In the genomic region with DNA sequence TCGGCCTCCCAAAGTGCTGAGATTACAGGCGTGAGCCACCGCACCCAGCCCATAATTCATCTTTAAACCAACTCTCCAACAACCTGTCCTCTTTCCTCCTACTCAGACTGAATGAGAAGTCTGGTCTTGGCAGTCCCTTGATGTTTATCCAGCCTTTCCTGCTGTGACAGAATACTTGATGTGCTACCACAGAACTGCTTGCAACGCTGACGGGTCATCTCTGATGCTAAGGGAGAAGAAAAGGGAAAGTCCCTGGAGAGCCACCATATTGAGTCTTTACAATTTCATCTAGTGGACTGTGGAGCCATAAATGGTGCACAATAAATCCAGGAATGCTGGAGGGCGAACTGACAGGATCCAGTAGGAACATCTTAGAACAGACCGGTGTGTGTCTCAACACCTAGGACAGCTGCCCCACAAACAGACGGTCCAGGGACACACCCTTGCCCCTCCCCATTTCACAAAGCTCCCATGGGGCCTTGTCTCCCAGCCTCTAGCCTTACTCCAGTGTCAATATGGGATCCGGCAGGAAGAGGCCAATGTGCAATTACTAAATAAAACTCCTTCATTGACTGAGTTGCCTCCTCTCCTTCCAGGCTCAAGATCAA, we compare ENCODE assay signal across 23 cellular contexts. TPM values are rescaled to one million over a fixed set of nuclear protein-coding genes. Genes with fewer than 3 reads are reported as not detected.
A peak's percentile ranks its signal among the peaks of the same experiment; 100 is the strongest.
DNase-seq lines count a peak whose midpoint lies in the region; ATAC-seq and TF ChIP-seq lines count a peak whose summit lies in the region.
"Had no signal": no experiment of that assay in that cellular context is flagged by ENCODE, and none has a peak within 500 bp of the region (broad histone marks: within the 10 kb centered on the region; RNA-seq: fewer than 3 reads in every experiment).

No MANE protein-coding gene starts in this region.

- peaks cover 0 to 34% (median 20%) of the 10 kb centered on the region in 11 experiments; a peak in 17 of 22 replicates for H3K9me3 ChIP-seq in BLaER1 treated with 17β-estradiol and CSF1 and Interleukin-3, amounts not matched to agents 10 nM and 100 nM (replicated peaks in 1 of 11)
- no peaks in the 10 kb centered on the region for H3K9me3 ChIP-seq in HEK293 (ENCODE audit: control insufficient read depth, insufficient read depth, low read depth, low read length)
- H3K9me3 ChIP-seq: upper lobe of left lung had no signal

- no peak overlapping the region for H3K9ac ChIP-seq in BLaER1 treated with 17β-estradiol and CSF1 and Interleukin-3, amounts not matched to agents 10 nM and 100 nM
- H3K9ac ChIP-seq: parathyroid adenoma had no signal

- peaks cover 38 to 66% (median 50%) of the 10 kb centered on the region in 10 experiments for H3K4me1 ChIP-seq in BLaER1 treated with 17β-estradiol and CSF1 and Interleukin-3, amounts not matched to agents 10 nM and 100 nM
- H3K4me1 ChIP-seq in HEK293 (ENCODE audit: control insufficient read depth, insufficient read depth, low read length) = no peaks in the 10 kb centered on the region
- H3K4me1 ChIP-seq: parathyroid adenoma had no signal

- CTCF ChIA-PET in HEK293 (lab: Yijun Ruan, JAX) = no interaction called here

- peak overlapping the region in 6 of 11 experiments; percentile 71 to 83 (median 78); a peak in 6 of 22 replicates for H3K27ac ChIP-seq in BLaER1 treated with 17β-estradiol and CSF1 and Interleukin-3, amounts not matched to agents 10 nM and 100 nM
- H3K27ac ChIP-seq in HEK293 (ENCODE audit: extremely low read depth, low read depth, low read length) = no peak overlapping the region

- H3K4me3 ChIP-seq in BLaER1 treated with 17β-estradiol and CSF1 and Interleukin-3, amounts not matched to agents 10 nM and 100 nM = no peak overlapping the region
- no peak overlapping the region for H3K4me3 ChIP-seq in HEK293 (ENCODE audit: low read depth, low read length)
- H3K4me3 ChIP-seq: skin epidermis, upper lobe of left lung had no signal

- peaks cover 50% of the 10 kb centered on the region for H3K4me1 Mint-ChIP-seq in chondrocyte (ENCODE audit: low read depth)

- TF ChIP-seq CTCF in HEK293 (tag by site-specific recombination; IDR thresholded peaks at IDR 0.05) = no peak
- no peak for TF ChIP-seq CTCF in chondrocyte (IDR thresholded peaks at IDR 0.05)

- H3K27me3 ChIP-seq in BLaER1 treated with 17β-estradiol and CSF1 and Interleukin-3, amounts not matched to agents 10 nM and 100 nM = no peaks in the 10 kb centered on the region
- H3K27me3 ChIP-seq: upper lobe of left lung had no signal

- no peaks in the 10 kb centered on the region for H3K27me3 Mint-ChIP-seq in chondrocyte (ENCODE audit: low read depth)
- H3K27me3 Mint-ChIP-seq: activated CD4-positive, alpha-beta T cell treated with anti-CD3 and anti-CD28 coated beads, Interleukin-2, amount 10 ng/mL, durations not matched to agents 24 days and 14 days; stimulated activated naive CD8-positive, alpha-beta T cell treated with anti-CD3 and anti-CD28 coated beads, Interleukin-15, amount 100 ng/mL, for 72 hours had no signal

- ATAC-seq in GM21786 (IDR thresholded peaks at IDR 0.05; ENCODE audit: unreplicated experiment) = no peak
- ATAC-seq in HG02970 (IDR thresholded peaks at IDR 0.05; ENCODE audit: low FRiP score, unreplicated experiment) = no peak
- ATAC-seq: stimulated activated naive CD8-positive, alpha-beta T cell treated with anti-CD3 and anti-CD28 coated beads, Interleukin-15, amount 100 ng/mL, for 72 hours had no signal

- POLR2A ChIA-PET in HEK293 (lab: Yijun Ruan, JAX) = no interaction called here

- no peak overlapping the region for H3K4me3 Mint-ChIP-seq in chondrocyte (ENCODE audit: unreplicated experiment)
- H3K4me3 Mint-ChIP-seq: activated CD4-positive, alpha-beta T cell treated with anti-CD3 and anti-CD28 coated beads, Interleukin-2, amount 10 ng/mL, durations not matched to agents 24 days and 14 days had no signal

- H3K4me2 ChIP-seq in BLaER1 treated with 17β-estradiol and CSF1 and Interleukin-3, amounts not matched to agents 10 nM and 100 nM = peak overlapping the region; percentile 67 to 95 (median 85); a peak in 20 of 22 replicates

- no peaks in the 10 kb centered on the region for H3K36me3 Mint-ChIP-seq in chondrocyte (ENCODE audit: low read depth)

- H3K36me3 ChIP-seq in BLaER1 treated with 17β-estradiol and CSF1 and Interleukin-3, amounts not matched to agents 10 nM and 100 nM = peaks cover 0 to 19% (median 8%) of the 10 kb centered on the region in 11 experiments; a peak in 11 of 22 replicates
- no peaks in the 10 kb centered on the region for H3K36me3 ChIP-seq in HEK293 (ENCODE audit: control insufficient read depth in 2 of 2, insufficient read depth in 1 of 2, low read length in 2 of 2)
- H3K36me3 ChIP-seq: upper lobe of left lung had no signal

- H3K27ac Mint-ChIP-seq in chondrocyte (ENCODE audit: unreplicated experiment) = peak overlapping the region; percentile 98
- H3K27ac Mint-ChIP-seq: activated CD4-positive, alpha-beta T cell treated with anti-CD3 and anti-CD28 coated beads, Interleukin-2, amount 10 ng/mL, durations not matched to agents 24 days and 14 days; stimulated activated naive CD8-positive, alpha-beta T cell treated with anti-CD3 and anti-CD28 coated beads, Interleukin-15, amount 100 ng/mL, for 72 hours had no signal

- peaks cover 12 to 97% (median 43%) of the 10 kb centered on the region in 11 experiments; a peak in 18 of 22 replicates for H4K20me1 ChIP-seq in BLaER1 treated with 17β-estradiol and CSF1 and Interleukin-3, amounts not matched to agents 10 nM and 100 nM

- H3K9me3 Mint-ChIP-seq in chondrocyte (ENCODE audit: low read depth) = no peaks in the 10 kb centered on the region

- no peak for DNase-seq in chondrocyte (ENCODE audit: low spot score)
- DNase-seq in pons (ENCODE audit: low spot score) = peak; percentile 16
- no peak for DNase-seq in SHP77 (lab: John Stamatoyannopoulos, UW)
- DNase-seq in NCI-H128 (lab: John Stamatoyannopoulos, UW; ENCODE audit: unreplicated experiment) = no peak
- DNase-seq: activated CD4-positive, alpha-beta T cell treated with anti-CD3 and anti-CD28 coated beads, Interleukin-2, amount 10 ng/mL, durations not matched to agents 24 days and 14 days; activated gamma-delta T cell; amygdala; dermis blood vessel endothelial cell; EL; foreskin fibroblast; H7; hippocampal formation; kidney; NCI-H1417 treated with DMSO at 0.1 percent for 48 hours; NCI-H524 treated with DMSO at 0.1 percent for 48 hours; stimulated activated naive CD8-positive, alpha-beta T cell treated with anti-CD3 and anti-CD28 coated beads, Interleukin-15, amount 100 ng/mL, for 72 hours; upper lobe of left lung had no signal

TF ChIP-seq in HEK293, 187 proteins besides CTCF, POLR2A, EP300 and RAD21 (continues in another document):
- TF ChIP-seq KLF1 (tag by site-specific recombination; IDR thresholded peaks at IDR 0.05) (peak; percentile 33), ZNF19 (tag by site-specific recombination; IDR thresholded peaks at IDR 0.05; ENCODE audit: low read depth) (no peak), ZNF280C (tag by site-specific recombination; IDR thresholded peaks at IDR 0.05) (no peak), ZNF391 (tag by site-specific recombination; IDR thresholded peaks at IDR 0.05; ENCODE audit: borderline replicate concordance, low read depth) (no peak), ZBTB17 (tag by site-specific recombination; IDR thresholded peaks at IDR 0.05) (no peak), ZFP69B (tag by site-specific recombination; IDR thresholded peaks at IDR 0.05) (no peak), ZNF670 (tag by site-specific recombination; IDR thresholded peaks at IDR 0.05; ENCODE audit: low read depth) (no peak), ZNF169 (tag by site-specific recombination; IDR thresholded peaks at IDR 0.05) (no peak), ZSCAN18 (tag by site-specific recombination; IDR thresholded peaks at IDR 0.05) (no peak)

RNA-seq across cellular contexts. Expression of gene JAK1, which starts 30.7 kb away (rescaled TPM):
- 105 to 112 TPM (median 110 TPM) in 3 replicates for total RNA-seq in chondrocyte
